In the genomic region with DNA sequence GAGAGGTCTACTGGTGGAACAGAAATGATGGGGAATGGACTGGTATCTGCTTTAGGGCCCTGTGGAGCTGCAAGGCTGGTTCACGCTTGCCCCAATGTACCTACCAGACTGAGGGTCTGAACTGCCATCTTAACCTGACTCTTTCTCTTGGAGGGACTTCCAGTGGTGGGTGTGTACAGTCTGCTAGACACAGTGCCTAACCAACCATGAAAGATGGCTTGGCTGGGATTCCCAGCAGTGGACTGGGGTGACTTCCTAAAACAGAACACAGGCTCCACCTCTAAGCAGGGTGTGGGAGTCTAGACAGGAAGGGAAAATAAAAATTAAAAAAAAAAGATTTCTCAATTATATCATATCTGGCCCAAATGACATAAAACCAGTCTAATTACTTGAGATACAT, we compare ENCODE assay signal across 32 cellular contexts. TPM values are rescaled to one million over a fixed set of nuclear protein-coding genes. Genes with fewer than 3 reads are reported as not detected.
"Had no signal": no experiment of that assay in that cellular context is flagged by ENCODE, and none has a peak within 500 bp of the region (broad histone marks: within the 10 kb centered on the region; RNA-seq: fewer than 3 reads in every experiment).

No MANE protein-coding gene starts in this region.

- H3K9me3 ChIP-seq: adrenal gland, Peyer's patch had no signal

- H3K36me3 ChIP-seq: adrenal gland, brain microvascular endothelial cell, Peyer's patch had no signal

- H3K4me1 ChIP-seq: adrenal gland, Peyer's patch had no signal

- H3K27me3 ChIP-seq: adrenal gland, brain microvascular endothelial cell, Peyer's patch had no signal

- H3K4me3 ChIP-seq: adrenal gland, Peyer's patch had no signal

- H3K27ac ChIP-seq: adrenal gland, brain microvascular endothelial cell, Peyer's patch, RWPE1, VCaP had no signal

- ATAC-seq: activated naive CD4-positive, alpha-beta T cell treated with anti-CD3 and anti-CD28 coated beads, Interleukin-2, amount 50 U/mL, for 72 hours; activated T-cell treated with anti-CD3 and anti-CD28 coated beads, Interleukin-2, amount 50 U/mL, for 4 hours; PC-3; Right ventricle myocardium inferior; SK-N-SH treated with all-trans-retinoic acid at 6 μM for 48 hours had no signal

- DNase-seq: activated B cell treated with CpG ODN at 0.5 μM for 24 hours; activated CD4-positive, alpha-beta memory T cell treated with anti-CD3 and anti-CD28 coated beads for 36 hours; activated CD4-positive, alpha-beta T cell treated with anti-CD3 and anti-CD28 coated beads for 4 hours; activated CD4-positive, alpha-beta T cell treated with anti-CD3 and anti-CD28 coated beads, Interleukin-2, amount 50 U/mL, for 1 hour; activated CD4-positive, CD25-positive, alpha-beta regulatory T cell treated with anti-CD3 and anti-CD28 coated beads, Interleukin-2, amount 50 U/mL, for 72 hours; activated CD8-positive, alpha-beta memory T cell treated with anti-CD3 and anti-CD28 coated beads, Interleukin-2, amount 50 U/mL, for 4 hours; activated gamma-delta T cell treated with Interleukin-2 at 50 U/mL for 16 hours; activated naive CD4-positive, alpha-beta T cell treated with anti-CD3 and anti-CD28 coated beads for 36 hours; activated T-cell treated with anti-CD3 and anti-CD28 coated beads for 4 hours; activated T-cell treated with anti-CD3 and anti-CD28 coated beads, Interleukin-2, amount 50 U/mL, for 4 hours; adrenal gland; brain microvascular endothelial cell; Karpas-422; NCI-H1105; NCI-H1417 treated with DMSO at 0.1 percent for 48 hours; NCI-H187 treated with DMSO at 0.1 percent for 48 hours; NCI-H2081 treated with DMSO at 0.1 percent for 48 hours; NCI-H226; NCI-H446 treated with DMSO at 0.1 percent for 48 hours; PC-3; Peyer's patch; SIG-M5; T-helper 1 cell; T-helper 2 cell; T-helper 9 cell had no signal

RNA-seq across cellular contexts. Expression of gene MYO3B, which starts 25.5 kb away (rescaled TPM):
- total RNA-seq: activated B cell treated with CpG ODN at 0.5 μM for 24 hours, chondrocyte, MCF 10A, Peyer's patch, Right ventricle myocardium inferior had no signal
